In the genomic region with DNA sequence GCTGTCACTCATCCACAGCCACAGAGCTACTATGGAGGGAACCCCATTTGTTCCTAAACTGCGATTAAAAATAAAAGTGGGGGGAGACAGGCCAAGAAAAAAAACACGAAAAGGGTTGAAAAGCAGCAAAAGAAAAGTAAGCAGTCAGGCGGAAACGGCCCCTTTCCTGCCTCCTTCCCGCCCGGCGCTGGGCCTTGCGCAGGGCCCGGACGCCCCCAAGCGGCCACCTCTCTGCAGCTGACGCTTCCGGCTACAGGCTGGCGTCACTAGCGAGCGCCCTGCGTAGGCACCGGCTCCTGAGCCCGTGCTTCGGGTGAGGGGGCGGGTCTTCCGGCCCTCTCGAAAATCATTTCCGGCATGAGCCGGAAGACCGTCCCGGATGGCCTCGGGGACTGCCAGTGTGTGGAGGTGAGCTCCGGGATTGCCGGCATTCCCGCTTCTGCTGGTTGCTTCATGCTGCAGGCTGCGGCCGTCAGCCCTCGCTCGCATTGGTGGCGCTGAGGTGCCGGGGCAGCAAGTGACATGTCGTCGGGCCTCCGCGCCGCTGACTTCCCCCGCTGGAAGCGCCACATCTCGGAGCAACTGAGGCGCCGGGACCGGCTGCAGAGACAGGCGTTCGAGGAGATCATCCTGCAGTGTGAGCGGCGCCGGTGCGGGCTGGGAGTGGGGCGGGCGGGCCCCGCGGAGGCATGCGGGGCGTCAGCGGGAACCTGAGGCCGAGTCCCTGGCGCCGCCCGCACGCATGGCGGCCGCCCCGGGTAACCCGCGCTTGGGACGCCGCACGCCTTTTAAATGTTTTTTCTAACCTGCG, we compare ENCODE assay signal across 1 cellular context.
TF ChIP-seq lines count a peak whose summit lies in the region.

A gene (plus strand): TSS at position 368 of the 811 bp plus-strand sequence. CDS start 155 bp downstream, at position 523.

TF ChIP-seq in H1, 55 proteins besides CTCF, POLR2A, EP300 and RAD21:
- TF ChIP-seq CREB1 (IDR thresholded peaks at IDR 0.05) (peak; percentile 99), EZH2 (IDR thresholded peaks at IDR 0.05; ENCODE audit: low read depth, low read length, severe bottlenecking) (no peak), YY1 (IDR thresholded peaks at IDR 0.05; ENCODE audit: low read depth, low read length) (peak; percentile 13; the same call in 1 of the 2 replicates), JUND (IDR thresholded peaks at IDR 0.05; ENCODE audit: low read length) (0 out of 2 replicates have a peak, but pooled peaks have one; percentile 40), NRF1 (IDR thresholded peaks at IDR 0.05; ENCODE audit: low read depth, low read length) (no peak), POLR2AphosphoS5 (IDR thresholded peaks at IDR 0.05; ENCODE audit: low read depth, low read length) (peak; percentile 87), CTBP2 (IDR thresholded peaks at IDR 0.05; ENCODE audit: borderline replicate concordance, insufficient read depth, insufficient read length, low read length) (no peak), SP2 (IDR thresholded peaks at IDR 0.05; ENCODE audit: low read length) (no peak), MAFK (IDR thresholded peaks at IDR 0.05; ENCODE audit: low read depth, low read length) (no peak), HDAC6 (IDR thresholded peaks at IDR 0.05; ENCODE audit: low read depth, low read length) (no peak), SIX5 (IDR thresholded peaks at IDR 0.05; ENCODE audit: low read depth, low read length) (no peak), ZNF274 (IDR thresholded peaks at IDR 0.05; ENCODE audit: borderline replicate concordance, extremely low read depth, low read length) (no peak), KDM4A (IDR thresholded peaks at IDR 0.05; ENCODE audit: low read depth, low read length, severe bottlenecking) (peak; percentile 85), KDM1A (IDR thresholded peaks at IDR 0.05; ENCODE audit: borderline replicate concordance, low read length) (no peak), SIRT6 (IDR thresholded peaks at IDR 0.05; ENCODE audit: low read length) (no peak), CBX5 (IDR thresholded peaks at IDR 0.05; ENCODE audit: low read depth, low read length) (no peak), BCL11A (IDR thresholded peaks at IDR 0.05; ENCODE audit: low read depth in 2 of 2, low read length in 2 of 2) (no peak), KDM5A (IDR thresholded peaks at IDR 0.05; ENCODE audit: low read length) (peak; percentile 55; the same call in 1 of the 2 replicates), SP4 (IDR thresholded peaks at IDR 0.05; ENCODE audit: low read length) (no peak; the same call in 1 of the 2 replicates), TAF1 (IDR thresholded peaks at IDR 0.05; ENCODE audit: low read depth, low read length) (peak; percentile 94), SRF (IDR thresholded peaks at IDR 0.05; ENCODE audit: low read depth, low read length) (peak; percentile 74), CHD2 (IDR thresholded peaks at IDR 0.05; ENCODE audit: low read length) (no peak), RXRA (IDR thresholded peaks at IDR 0.05; ENCODE audit: insufficient read depth, low read depth, low read length) (no peak), CHD1 (IDR thresholded peaks at IDR 0.05; ENCODE audit: low read depth, low read length) (no peak), GTF2F1 (IDR thresholded peaks at IDR 0.05; ENCODE audit: borderline replicate concordance, low read depth, low read length) (no peak), RNF2 (IDR thresholded peaks at IDR 0.05; ENCODE audit: borderline replicate concordance, low read depth, low read length, missing control alignments, poor library complexity, severe bottlenecking) (no peak), POU5F1 (IDR thresholded peaks at IDR 0.05; ENCODE audit: low read depth, low read length) (no peak), BACH1 (IDR thresholded peaks at IDR 0.05; ENCODE audit: low read length) (no peak), SIN3A (conservative IDR thresholded peaks at IDR 0.05 in 1 of 2, IDR thresholded peaks at IDR 0.05 in 1 of 2; ENCODE audit: low read depth in 1 of 2, low read length in 2 of 2) (peak in 1 of 2 experiments; percentile 91; a peak in 2 of 4 replicates), RBBP5 (IDR thresholded peaks at IDR 0.05; ENCODE audit: borderline replicate concordance, low read depth, low read length) (peak; percentile 95; the same call in 1 of the 2 replicates), SUZ12 (IDR thresholded peaks at IDR 0.05; ENCODE audit: low read length) (no peak), EGR1 (IDR thresholded peaks at IDR 0.05; ENCODE audit: borderline replicate concordance, low read depth, low read length) (peak; percentile 96), TEAD4 (IDR thresholded peaks at IDR 0.05; ENCODE audit: low read depth, low read length) (no peak), FOSL1 (IDR thresholded peaks at IDR 0.05; ENCODE audit: insufficient read depth, low read depth, low read length) (no peak), NANOG (IDR thresholded peaks at IDR 0.05; ENCODE audit: insufficient read depth, low read depth, low read length, poor library complexity, severe bottlenecking) (no peak), PHF8 (conservative IDR thresholded peaks at IDR 0.05; ENCODE audit: low read depth, low read length) (peak; percentile 83), GABPA (IDR thresholded peaks at IDR 0.05; ENCODE audit: borderline replicate concordance, insufficient read depth, low read length) (peak; percentile 91), TBP (IDR thresholded peaks at IDR 0.05; ENCODE audit: low read depth, low read length) (peak; percentile 70), ASH2L (IDR thresholded peaks at IDR 0.05; ENCODE audit: low read length) (peak; percentile 82), TAF7 (optimal IDR thresholded peaks at IDR 0.05; ENCODE audit: borderline replicate concordance, low read depth, low read length) (peak; percentile 72), CBX8 (IDR thresholded peaks at IDR 0.05; ENCODE audit: borderline replicate concordance, low read depth, low read length) (no peak), HDAC2 (IDR thresholded peaks at IDR 0.05; ENCODE audit: borderline replicate concordance in 1 of 2, low read depth in 2 of 2, low read length in 2 of 2) (no peak; a peak in 1 of 4 replicates), BRCA1 (IDR thresholded peaks at IDR 0.05; ENCODE audit: low read depth, low read length) (no peak), SAP30 (IDR thresholded peaks at IDR 0.05; ENCODE audit: insufficient read depth, insufficient replicate concordance, low read length) (peak; percentile 26), JUN (IDR thresholded peaks at IDR 0.05; ENCODE audit: low read depth, low read length) (no peak), SP1 (IDR thresholded peaks at IDR 0.05; ENCODE audit: low read depth, low read length) (no peak), TCF12 (IDR thresholded peaks at IDR 0.05; ENCODE audit: low read depth, low read length) (no peak), RFX5 (IDR thresholded peaks at IDR 0.05; ENCODE audit: borderline replicate concordance, low read depth, low read length) (no peak), CEBPB (IDR thresholded peaks at IDR 0.05; ENCODE audit: low read depth, low read length) (no peak)
- TF ChIP-seq, protein P1, sequence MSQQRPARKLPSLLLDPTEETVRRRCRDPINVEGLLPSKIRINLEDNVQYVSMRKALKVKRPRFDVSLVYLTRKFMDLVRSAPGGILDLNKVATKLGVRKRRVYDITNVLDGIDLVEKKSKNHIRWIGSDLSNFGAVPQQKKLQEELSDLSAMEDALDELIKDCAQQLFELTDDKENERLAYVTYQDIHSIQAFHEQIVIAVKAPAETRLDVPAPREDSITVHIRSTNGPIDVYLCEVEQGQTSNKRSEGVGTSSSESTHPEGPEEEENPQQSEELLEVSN (IDR thresholded peaks at IDR 0.05): peak; percentile 52; the same call in 1 of the 2 replicates
- TF ChIP-seq, protein P2, sequence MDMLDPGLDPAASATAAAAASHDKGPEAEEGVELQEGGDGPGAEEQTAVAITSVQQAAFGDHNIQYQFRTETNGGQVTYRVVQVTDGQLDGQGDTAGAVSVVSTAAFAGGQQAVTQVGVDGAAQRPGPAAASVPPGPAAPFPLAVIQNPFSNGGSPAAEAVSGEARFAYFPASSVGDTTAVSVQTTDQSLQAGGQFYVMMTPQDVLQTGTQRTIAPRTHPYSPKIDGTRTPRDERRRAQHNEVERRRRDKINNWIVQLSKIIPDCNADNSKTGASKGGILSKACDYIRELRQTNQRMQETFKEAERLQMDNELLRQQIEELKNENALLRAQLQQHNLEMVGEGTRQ (IDR thresholded peaks at IDR 0.05; ENCODE audit: low read length): no peak
- TF ChIP-seq, protein P3, sequence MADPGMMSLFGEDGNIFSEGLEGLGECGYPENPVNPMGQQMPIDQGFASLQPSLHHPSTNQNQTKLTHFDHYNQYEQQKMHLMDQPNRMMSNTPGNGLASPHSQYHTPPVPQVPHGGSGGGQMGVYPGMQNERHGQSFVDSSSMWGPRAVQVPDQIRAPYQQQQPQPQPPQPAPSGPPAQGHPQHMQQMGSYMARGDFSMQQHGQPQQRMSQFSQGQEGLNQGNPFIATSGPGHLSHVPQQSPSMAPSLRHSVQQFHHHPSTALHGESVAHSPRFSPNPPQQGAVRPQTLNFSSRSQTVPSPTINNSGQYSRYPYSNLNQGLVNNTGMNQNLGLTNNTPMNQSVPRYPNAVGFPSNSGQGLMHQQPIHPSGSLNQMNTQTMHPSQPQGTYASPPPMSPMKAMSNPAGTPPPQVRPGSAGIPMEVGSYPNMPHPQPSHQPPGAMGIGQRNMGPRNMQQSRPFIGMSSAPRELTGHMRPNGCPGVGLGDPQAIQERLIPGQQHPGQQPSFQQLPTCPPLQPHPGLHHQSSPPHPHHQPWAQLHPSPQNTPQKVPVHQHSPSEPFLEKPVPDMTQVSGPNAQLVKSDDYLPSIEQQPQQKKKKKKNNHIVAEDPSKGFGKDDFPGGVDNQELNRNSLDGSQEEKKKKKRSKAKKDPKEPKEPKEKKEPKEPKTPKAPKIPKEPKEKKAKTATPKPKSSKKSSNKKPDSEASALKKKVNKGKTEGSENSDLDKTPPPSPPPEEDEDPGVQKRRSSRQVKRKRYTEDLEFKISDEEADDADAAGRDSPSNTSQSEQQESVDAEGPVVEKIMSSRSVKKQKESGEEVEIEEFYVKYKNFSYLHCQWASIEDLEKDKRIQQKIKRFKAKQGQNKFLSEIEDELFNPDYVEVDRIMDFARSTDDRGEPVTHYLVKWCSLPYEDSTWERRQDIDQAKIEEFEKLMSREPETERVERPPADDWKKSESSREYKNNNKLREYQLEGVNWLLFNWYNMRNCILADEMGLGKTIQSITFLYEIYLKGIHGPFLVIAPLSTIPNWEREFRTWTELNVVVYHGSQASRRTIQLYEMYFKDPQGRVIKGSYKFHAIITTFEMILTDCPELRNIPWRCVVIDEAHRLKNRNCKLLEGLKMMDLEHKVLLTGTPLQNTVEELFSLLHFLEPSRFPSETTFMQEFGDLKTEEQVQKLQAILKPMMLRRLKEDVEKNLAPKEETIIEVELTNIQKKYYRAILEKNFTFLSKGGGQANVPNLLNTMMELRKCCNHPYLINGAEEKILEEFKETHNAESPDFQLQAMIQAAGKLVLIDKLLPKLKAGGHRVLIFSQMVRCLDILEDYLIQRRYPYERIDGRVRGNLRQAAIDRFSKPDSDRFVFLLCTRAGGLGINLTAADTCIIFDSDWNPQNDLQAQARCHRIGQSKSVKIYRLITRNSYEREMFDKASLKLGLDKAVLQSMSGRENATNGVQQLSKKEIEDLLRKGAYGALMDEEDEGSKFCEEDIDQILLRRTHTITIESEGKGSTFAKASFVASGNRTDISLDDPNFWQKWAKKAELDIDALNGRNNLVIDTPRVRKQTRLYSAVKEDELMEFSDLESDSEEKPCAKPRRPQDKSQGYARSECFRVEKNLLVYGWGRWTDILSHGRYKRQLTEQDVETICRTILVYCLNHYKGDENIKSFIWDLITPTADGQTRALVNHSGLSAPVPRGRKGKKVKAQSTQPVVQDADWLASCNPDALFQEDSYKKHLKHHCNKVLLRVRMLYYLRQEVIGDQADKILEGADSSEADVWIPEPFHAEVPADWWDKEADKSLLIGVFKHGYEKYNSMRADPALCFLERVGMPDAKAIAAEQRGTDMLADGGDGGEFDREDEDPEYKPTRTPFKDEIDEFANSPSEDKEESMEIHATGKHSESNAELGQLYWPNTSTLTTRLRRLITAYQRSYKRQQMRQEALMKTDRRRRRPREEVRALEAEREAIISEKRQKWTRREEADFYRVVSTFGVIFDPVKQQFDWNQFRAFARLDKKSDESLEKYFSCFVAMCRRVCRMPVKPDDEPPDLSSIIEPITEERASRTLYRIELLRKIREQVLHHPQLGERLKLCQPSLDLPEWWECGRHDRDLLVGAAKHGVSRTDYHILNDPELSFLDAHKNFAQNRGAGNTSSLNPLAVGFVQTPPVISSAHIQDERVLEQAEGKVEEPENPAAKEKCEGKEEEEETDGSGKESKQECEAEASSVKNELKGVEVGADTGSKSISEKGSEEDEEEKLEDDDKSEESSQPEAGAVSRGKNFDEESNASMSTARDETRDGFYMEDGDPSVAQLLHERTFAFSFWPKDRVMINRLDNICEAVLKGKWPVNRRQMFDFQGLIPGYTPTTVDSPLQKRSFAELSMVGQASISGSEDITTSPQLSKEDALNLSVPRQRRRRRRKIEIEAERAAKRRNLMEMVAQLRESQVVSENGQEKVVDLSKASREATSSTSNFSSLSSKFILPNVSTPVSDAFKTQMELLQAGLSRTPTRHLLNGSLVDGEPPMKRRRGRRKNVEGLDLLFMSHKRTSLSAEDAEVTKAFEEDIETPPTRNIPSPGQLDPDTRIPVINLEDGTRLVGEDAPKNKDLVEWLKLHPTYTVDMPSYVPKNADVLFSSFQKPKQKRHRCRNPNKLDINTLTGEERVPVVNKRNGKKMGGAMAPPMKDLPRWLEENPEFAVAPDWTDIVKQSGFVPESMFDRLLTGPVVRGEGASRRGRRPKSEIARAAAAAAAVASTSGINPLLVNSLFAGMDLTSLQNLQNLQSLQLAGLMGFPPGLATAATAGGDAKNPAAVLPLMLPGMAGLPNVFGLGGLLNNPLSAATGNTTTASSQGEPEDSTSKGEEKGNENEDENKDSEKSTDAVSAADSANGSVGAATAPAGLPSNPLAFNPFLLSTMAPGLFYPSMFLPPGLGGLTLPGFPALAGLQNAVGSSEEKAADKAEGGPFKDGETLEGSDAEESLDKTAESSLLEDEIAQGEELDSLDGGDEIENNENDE (IDR thresholded peaks at IDR 0.05; ENCODE audit: insufficient replicate concordance, low read length): no peak
- TF ChIP-seq, protein P4, sequence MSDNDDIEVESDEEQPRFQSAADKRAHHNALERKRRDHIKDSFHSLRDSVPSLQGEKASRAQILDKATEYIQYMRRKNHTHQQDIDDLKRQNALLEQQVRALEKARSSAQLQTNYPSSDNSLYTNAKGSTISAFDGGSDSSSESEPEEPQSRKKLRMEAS (IDR thresholded peaks at IDR 0.05): peak; percentile 63
- TF ChIP-seq, protein P5, sequence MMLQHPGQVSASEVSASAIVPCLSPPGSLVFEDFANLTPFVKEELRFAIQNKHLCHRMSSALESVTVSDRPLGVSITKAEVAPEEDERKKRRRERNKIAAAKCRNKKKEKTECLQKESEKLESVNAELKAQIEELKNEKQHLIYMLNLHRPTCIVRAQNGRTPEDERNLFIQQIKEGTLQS (IDR thresholded peaks at IDR 0.05; ENCODE audit: insufficient read depth, low read depth, low read length): peak; percentile 90
- TF ChIP-seq, protein P6, sequence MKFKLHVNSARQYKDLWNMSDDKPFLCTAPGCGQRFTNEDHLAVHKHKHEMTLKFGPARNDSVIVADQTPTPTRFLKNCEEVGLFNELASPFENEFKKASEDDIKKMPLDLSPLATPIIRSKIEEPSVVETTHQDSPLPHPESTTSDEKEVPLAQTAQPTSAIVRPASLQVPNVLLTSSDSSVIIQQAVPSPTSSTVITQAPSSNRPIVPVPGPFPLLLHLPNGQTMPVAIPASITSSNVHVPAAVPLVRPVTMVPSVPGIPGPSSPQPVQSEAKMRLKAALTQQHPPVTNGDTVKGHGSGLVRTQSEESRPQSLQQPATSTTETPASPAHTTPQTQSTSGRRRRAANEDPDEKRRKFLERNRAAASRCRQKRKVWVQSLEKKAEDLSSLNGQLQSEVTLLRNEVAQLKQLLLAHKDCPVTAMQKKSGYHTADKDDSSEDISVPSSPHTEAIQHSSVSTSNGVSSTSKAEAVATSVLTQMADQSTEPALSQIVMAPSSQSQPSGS (IDR thresholded peaks at IDR 0.05; ENCODE audit: low read length): 0 out of 2 replicates have a peak, but pooled peaks have one; percentile 27
